ENCODE assay signal across 8 cellular contexts in the genomic region with DNA sequence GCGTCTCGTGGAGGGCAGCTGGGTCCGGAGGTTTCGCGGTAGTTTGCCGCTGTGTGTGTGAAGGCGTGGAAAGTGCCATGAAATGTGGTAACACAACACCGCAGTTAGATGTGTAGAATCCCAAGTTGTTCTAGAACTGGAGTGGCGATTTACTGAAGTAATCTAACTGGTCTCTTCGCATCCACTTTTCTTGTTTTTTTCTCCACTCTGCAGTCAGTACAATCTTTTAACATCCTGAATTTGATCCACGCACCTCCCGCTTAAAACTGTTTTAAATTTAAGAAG. TPM values are rescaled to one million over a fixed set of nuclear protein-coding genes. Genes with fewer than 3 reads are reported as not detected.
DNase-seq lines count a peak whose midpoint lies in the region; FAIRE-seq and TF ChIP-seq lines count a peak whose summit lies in the region.

No MANE protein-coding gene starts in this region.

- peaks cover 44% of the 10 kb centered on the region for H3K4me1 Mint-ChIP-seq in activated naive CD4-positive, alpha-beta T cell treated with anti-CD3 and anti-CD28 coated beads, Interleukin-2, amount 10 ng/mL, durations not matched to agents 7 days and 5 days
- H3K4me1 Mint-ChIP-seq in activated T-helper 1 cell treated with anti-CD3 and anti-CD28 coated beads, Interleukin-12 subunit alpha, Interleukin-12 subunit beta, Interleukin-2, Interleukin-4 antibody, amounts not matched to agents 30 ng/mL and 10 ng/mL and 1 ng/mL, durations not matched to agents 14 hours and 24 hours and 36 hours (ENCODE audit: low read depth): peaks cover 22% of the 10 kb centered on the region

- 0% methylated on average over 10 of the region's 12 CpGs for WGBS in suprapubic skin

- no peaks in the 10 kb centered on the region for H3K27me3 Mint-ChIP-seq in activated naive CD4-positive, alpha-beta T cell treated with anti-CD3 and anti-CD28 coated beads, Interleukin-2, amount 10 ng/mL, durations not matched to agents 7 days and 5 days
- H3K27me3 Mint-ChIP-seq in activated T-helper 1 cell treated with anti-CD3 and anti-CD28 coated beads, Interleukin-12 subunit alpha, Interleukin-12 subunit beta, Interleukin-2, Interleukin-4 antibody, amounts not matched to agents 30 ng/mL and 10 ng/mL and 1 ng/mL, durations not matched to agents 14 hours and 24 hours and 36 hours (ENCODE audit: insufficient read depth): no peaks in the 10 kb centered on the region

- peak overlapping the region; percentile 84 for H3K4me3 Mint-ChIP-seq in activated naive CD4-positive, alpha-beta T cell treated with anti-CD3 and anti-CD28 coated beads, Interleukin-2, amount 10 ng/mL, durations not matched to agents 7 days and 5 days
- H3K4me3 Mint-ChIP-seq in activated T-helper 1 cell treated with anti-CD3 and anti-CD28 coated beads, Interleukin-12 subunit alpha, Interleukin-12 subunit beta, Interleukin-2, Interleukin-4 antibody, amounts not matched to agents 30 ng/mL and 10 ng/mL and 1 ng/mL, durations not matched to agents 14 hours and 24 hours and 36 hours: peak overlapping the region; percentile 84

- CTCF ChIA-PET in activated naive CD4-positive, alpha-beta T cell treated with anti-CD3 and anti-CD28 coated beads, Interleukin-2, amount 10 ng/mL, durations not matched to agents 7 days and 5 days (lab: Charles Lee): interaction anchor here (1.3 kb wide), 1 partner anchor 176 kb away, joined by 4 read pairs; no protein-coding TSS in a partner anchor

- H3K27me3 ChIP-seq in suprapubic skin: no peaks in the 10 kb centered on the region

- no peak for DNase-seq in activated naive CD4-positive, alpha-beta T cell treated with anti-CD3 and anti-CD28 coated beads, Interleukin-2, amount 10 ng/mL, durations not matched to agents 7 days and 5 days
- DNase-seq in activated naive CD4-positive, alpha-beta T cell treated with Interleukin-2 at 50 U/mL for 16 hours: no peak
- DNase-seq in activated T-helper 1 cell treated with anti-CD3 and anti-CD28 coated beads, Interleukin-12 subunit alpha, Interleukin-12 subunit beta, Interleukin-2, Interleukin-4 antibody, amounts not matched to agents 30 ng/mL and 10 ng/mL and 1 ng/mL, durations not matched to agents 14 hours and 24 hours and 36 hours (ENCODE audit: low spot score): no peak
- no peak for DNase-seq in suprapubic skin (ENCODE audit: low spot score in 2 of 2)
- DNase-seq in NCI-H1436 treated with DMSO at 0.1 percent for 48 hours (lab: John Stamatoyannopoulos, UW): no peak
- no peak for DNase-seq in NCI-H2029 (lab: John Stamatoyannopoulos, UW)
- no peak for DNase-seq in GM19239 (ENCODE audit: insufficient read length, low spot score)

- FAIRE-seq in GM19239 (lab: Jason Lieb, UNC): no peak

- peaks cover 19% of the 10 kb centered on the region for H3K36me3 Mint-ChIP-seq in activated naive CD4-positive, alpha-beta T cell treated with anti-CD3 and anti-CD28 coated beads, Interleukin-2, amount 10 ng/mL, durations not matched to agents 7 days and 5 days
- H3K36me3 Mint-ChIP-seq in activated T-helper 1 cell treated with anti-CD3 and anti-CD28 coated beads, Interleukin-12 subunit alpha, Interleukin-12 subunit beta, Interleukin-2, Interleukin-4 antibody, amounts not matched to agents 30 ng/mL and 10 ng/mL and 1 ng/mL, durations not matched to agents 14 hours and 24 hours and 36 hours (ENCODE audit: low read depth): peaks cover 6% of the 10 kb centered on the region

- no peak for TF ChIP-seq POLR2A in suprapubic skin (IDR thresholded peaks at IDR 0.05)

- no peak for TF ChIP-seq CTCF in suprapubic skin (IDR thresholded peaks at IDR 0.05)

- peak overlapping the region; percentile 95 for H3K27ac ChIP-seq in suprapubic skin

- TF ChIP-seq EP300 in suprapubic skin (IDR thresholded peaks at IDR 0.05): no peak

- H3K9me3 Mint-ChIP-seq in activated naive CD4-positive, alpha-beta T cell treated with anti-CD3 and anti-CD28 coated beads, Interleukin-2, amount 10 ng/mL, durations not matched to agents 7 days and 5 days: peaks cover 1% of the 10 kb centered on the region
- H3K9me3 Mint-ChIP-seq in activated T-helper 1 cell treated with anti-CD3 and anti-CD28 coated beads, Interleukin-12 subunit alpha, Interleukin-12 subunit beta, Interleukin-2, Interleukin-4 antibody, amounts not matched to agents 30 ng/mL and 10 ng/mL and 1 ng/mL, durations not matched to agents 14 hours and 24 hours and 36 hours: no peaks in the 10 kb centered on the region

- peaks cover 4% of the 10 kb centered on the region for H3K9me3 ChIP-seq in iPS-18c (ENCODE audit: control insufficient read depth, insufficient read depth, low read length)
- H3K9me3 ChIP-seq in suprapubic skin: no peaks in the 10 kb centered on the region

- peaks cover under 1% of the 10 kb centered on the region for H3K36me3 ChIP-seq in suprapubic skin

- H3K4me3 ChIP-seq in iPS-18c (ENCODE audit: insufficient read depth, low read depth, low read length) (peak overlapping the region; percentile 88), suprapubic skin (peak overlapping the region; percentile 76)

- peak overlapping the region; percentile 98 for H3K27ac Mint-ChIP-seq in activated naive CD4-positive, alpha-beta T cell treated with anti-CD3 and anti-CD28 coated beads, Interleukin-2, amount 10 ng/mL, durations not matched to agents 7 days and 5 days
- peak overlapping the region; percentile 89 for H3K27ac Mint-ChIP-seq in activated T-helper 1 cell treated with anti-CD3 and anti-CD28 coated beads, Interleukin-12 subunit alpha, Interleukin-12 subunit beta, Interleukin-2, Interleukin-4 antibody, amounts not matched to agents 30 ng/mL and 10 ng/mL and 1 ng/mL, durations not matched to agents 14 hours and 24 hours and 36 hours

- intact Hi-C loops in activated T-helper 1 cell treated with anti-CD3 and anti-CD28 coated beads, Interleukin-12 subunit alpha, Interleukin-12 subunit beta, Interleukin-2, Interleukin-4 antibody, amounts not matched to agents 30 ng/mL and 10 ng/mL and 1 ng/mL, durations not matched to agents 14 hours and 24 hours and 36 hours (cut with micrococcal nuclease): loop anchor here (2.0 to 10.0 kb wide), 6 partner anchors 32 to 1642 kb away; a partner anchor contains a TSS

- peaks cover 21% of the 10 kb centered on the region for H3K4me1 ChIP-seq in suprapubic skin

RNA-seq across cellular contexts. Expression of a gene that starts 0.5 kb away (rescaled TPM):
- 25.3 and 29.2 TPM in 2 replicates for total RNA-seq in activated T-helper 1 cell treated with anti-CD3 and anti-CD28 coated beads, Interleukin-12 subunit alpha, Interleukin-12 subunit beta, Interleukin-2, Interleukin-4 antibody, amounts not matched to agents 30 ng/mL and 10 ng/mL and 1 ng/mL, durations not matched to agents 14 hours and 24 hours and 36 hours
- total RNA-seq in suprapubic skin: 10 to 100 TPM in 1 of 4 donors, 1 to 10 TPM in 3; 5.2 to 16.4 (median 7.5) TPM

RNA-seq across cellular contexts. Expression of a gene that starts 0.7 kb away (rescaled TPM):
- 24.3 and 25.6 TPM in 2 replicates for total RNA-seq in activated T-helper 1 cell treated with anti-CD3 and anti-CD28 coated beads, Interleukin-12 subunit alpha, Interleukin-12 subunit beta, Interleukin-2, Interleukin-4 antibody, amounts not matched to agents 30 ng/mL and 10 ng/mL and 1 ng/mL, durations not matched to agents 14 hours and 24 hours and 36 hours
- total RNA-seq in suprapubic skin: 10 to 100 TPM in 3 of 4 donors, 1 to 10 TPM in 1; 9.3 to 14.8 (median 12.6) TPM
